ENCODE assay signal across 8 cellular contexts in the genomic region with DNA sequence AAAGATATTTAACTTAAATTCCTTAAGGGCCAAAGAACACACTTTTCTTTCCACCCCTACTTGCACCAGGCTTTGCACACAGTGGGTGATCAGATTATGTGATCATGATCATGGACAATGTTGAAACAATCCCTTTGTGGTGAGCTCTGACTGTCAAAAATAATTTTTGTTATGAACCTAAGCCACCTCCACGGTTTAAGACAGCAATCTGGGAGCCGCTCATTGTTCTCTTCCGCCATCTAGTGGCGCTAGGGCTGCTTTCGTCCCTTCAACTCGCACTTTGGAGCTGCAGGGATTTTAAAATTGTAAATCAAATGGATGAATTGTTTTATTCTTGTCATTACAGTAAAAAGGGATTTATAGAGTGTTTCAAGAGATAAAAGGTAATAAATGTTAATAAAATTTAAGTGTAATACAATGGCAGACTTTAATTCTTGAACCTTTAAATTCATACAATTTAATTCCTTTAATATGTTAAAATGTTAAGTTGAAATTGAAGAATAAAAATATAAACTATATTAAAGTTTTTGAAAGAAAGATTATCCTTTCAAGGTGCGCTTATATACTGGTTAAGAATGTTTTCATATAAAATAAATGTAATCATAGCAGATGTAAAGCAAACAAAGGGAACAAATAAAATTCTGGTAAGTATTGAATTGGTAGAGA. TPM values are rescaled to one million over a fixed set of nuclear protein-coding genes. Genes with fewer than 3 reads are reported as not detected.
DNase-seq lines count a peak whose midpoint lies in the region; TF ChIP-seq lines count a peak whose summit lies in the region.

No MANE protein-coding gene starts in this region.

- H3K9me3 ChIP-seq in SK-N-SH (no peaks in the 10 kb centered on the region), vagina (no peaks in the 10 kb centered on the region)

- peak; percentile 92 for TF ChIP-seq RAD21 in SK-N-SH (IDR thresholded peaks at IDR 0.05; ENCODE audit: low read length)

- no peak overlapping the region for H3K27ac ChIP-seq in SK-N-SH (ENCODE audit: low read depth in 2 of 2, low read length in 1 of 2)
- no peak overlapping the region for H3K27ac ChIP-seq in vagina

- H3K9me3 Mint-ChIP-seq in HFFc6 (no peaks in the 10 kb centered on the region), glutamatergic neuron (ENCODE audit: unreplicated experiment) (no peaks in the 10 kb centered on the region)
- no peaks in the 10 kb centered on the region for H3K9me3 Mint-ChIP-seq in activated naive CD4-positive, alpha-beta T cell treated with anti-CD3 and anti-CD28 coated beads, Interleukin-2, amount 10 ng/mL, durations not matched to agents 7 days and 5 days

- H3K4me3 Mint-ChIP-seq in HFFc6: no peak overlapping the region
- H3K4me3 Mint-ChIP-seq in activated naive CD4-positive, alpha-beta T cell treated with anti-CD3 and anti-CD28 coated beads, Interleukin-2, amount 10 ng/mL, durations not matched to agents 7 days and 5 days: no peak overlapping the region
- H3K4me3 Mint-ChIP-seq in glutamatergic neuron (ENCODE audit: unreplicated experiment): no peak overlapping the region

- 1% methylated on average over 7 of the region's 7 CpGs for WGBS in SK-N-SH (ENCODE audit: low lambda C conversion rate)

- no peaks in the 10 kb centered on the region for H3F3A ChIP-seq in SK-N-SH (replicated peaks; ENCODE audit: insufficient read depth)

- no peaks in the 10 kb centered on the region for H3K4me1 Mint-ChIP-seq in HFFc6 (ENCODE audit: low read depth)
- no peaks in the 10 kb centered on the region for H3K4me1 Mint-ChIP-seq in activated naive CD4-positive, alpha-beta T cell treated with anti-CD3 and anti-CD28 coated beads, Interleukin-2, amount 10 ng/mL, durations not matched to agents 7 days and 5 days
- H3K4me1 Mint-ChIP-seq in glutamatergic neuron (ENCODE audit: low read depth, unreplicated experiment): peaks cover 10% of the 10 kb centered on the region

- TF ChIP-seq CTCF in GM12872 (IDR thresholded peaks at IDR 0.05; ENCODE audit: insufficient read depth, low read depth, low read length): peak; percentile 89
- peak; percentile 88 for TF ChIP-seq CTCF in HFFc6 (IDR thresholded peaks at IDR 0.05)
- TF ChIP-seq CTCF in NB4 (IDR thresholded peaks at IDR 0.05; ENCODE audit: low read depth, low read length): peak; percentile 88
- peak; percentile 97 for TF ChIP-seq CTCF in SK-N-SH (IDR thresholded peaks at IDR 0.05)
- peak; percentile 83 for TF ChIP-seq CTCF in glutamatergic neuron (IDR thresholded peaks at IDR 0.05; ENCODE audit: partially characterized antibody, unreplicated experiment)
- TF ChIP-seq CTCF in vagina (IDR thresholded peaks at IDR 0.05): peak; percentile 16 to 90 (median 59)

- no peak overlapping the region for H3K27ac Mint-ChIP-seq in HFFc6
- H3K27ac Mint-ChIP-seq in activated naive CD4-positive, alpha-beta T cell treated with anti-CD3 and anti-CD28 coated beads, Interleukin-2, amount 10 ng/mL, durations not matched to agents 7 days and 5 days: no peak overlapping the region
- H3K27ac Mint-ChIP-seq in glutamatergic neuron (ENCODE audit: unreplicated experiment): no peak overlapping the region

- H3K9me2 ChIP-seq in SK-N-SH: no peaks in the 10 kb centered on the region

- no peaks in the 10 kb centered on the region for H3K27me3 Mint-ChIP-seq in HFFc6 (ENCODE audit: insufficient read depth)
- H3K27me3 Mint-ChIP-seq in activated naive CD4-positive, alpha-beta T cell treated with anti-CD3 and anti-CD28 coated beads, Interleukin-2, amount 10 ng/mL, durations not matched to agents 7 days and 5 days: peaks cover 4% of the 10 kb centered on the region
- H3K27me3 Mint-ChIP-seq in glutamatergic neuron (ENCODE audit: unreplicated experiment): no peaks in the 10 kb centered on the region

- no peaks in the 10 kb centered on the region for H3K79me2 ChIP-seq in SK-N-SH (ENCODE audit: insufficient read depth)

- no peak for TF ChIP-seq EP300 in SK-N-SH (IDR thresholded peaks at IDR 0.05; ENCODE audit: borderline replicate concordance in 1 of 2, low read depth in 1 of 2, low read length in 1 of 2)

- H3K36me3 Mint-ChIP-seq in HFFc6 (ENCODE audit: low read depth): no peaks in the 10 kb centered on the region
- H3K36me3 Mint-ChIP-seq in activated naive CD4-positive, alpha-beta T cell treated with anti-CD3 and anti-CD28 coated beads, Interleukin-2, amount 10 ng/mL, durations not matched to agents 7 days and 5 days: no peaks in the 10 kb centered on the region
- no peaks in the 10 kb centered on the region for H3K36me3 Mint-ChIP-seq in glutamatergic neuron (ENCODE audit: unreplicated experiment)

- CTCF ChIA-PET in SK-N-SH (lab: Yijun Ruan, JAX): interaction anchor here (0.6 to 2.4 kb wide), 61 partner anchors 9 to 897 kb away, joined by 3 to 41 read pairs (median 4); partner anchors contain the start of gene ARL6
- CTCF ChIA-PET in activated naive CD4-positive, alpha-beta T cell treated with anti-CD3 and anti-CD28 coated beads, Interleukin-2, amount 10 ng/mL, durations not matched to agents 7 days and 5 days (lab: Charles Lee): interaction anchor here (0.6 to 2.0 kb wide), 11 partner anchors 12 to 857 kb away, joined by 3 to 5 read pairs (median 4); no protein-coding TSS in a partner anchor

- H3K9ac ChIP-seq in SK-N-SH: no peak overlapping the region

- H3K4me1 ChIP-seq in SK-N-SH (ENCODE audit: control insufficient read depth in 1 of 2, insufficient read depth in 2 of 2, low read depth in 1 of 2, low read length in 1 of 2) (peaks cover 0 to 2% of the 10 kb centered on the region in 2 experiments; a peak in 2 of 4 replicates), vagina (no peaks in the 10 kb centered on the region)

- TF ChIP-seq POLR2A in NB4 (IDR thresholded peaks at IDR 0.05; ENCODE audit: extremely low read depth, insufficient read length) (no peak), vagina (IDR thresholded peaks at IDR 0.05) (no peak)

- intact Hi-C loops in vagina (cut with DNase I): no loop called here

- H3K4me2 ChIP-seq in SK-N-SH: no peak overlapping the region

- H3K27me3 ChIP-seq in SK-N-SH (ENCODE audit: insufficient read depth): no peaks in the 10 kb centered on the region
- H3K27me3 ChIP-seq in vagina: no peaks in the 10 kb centered on the region

- DNase-seq in HFFc6 (peak; percentile 39), NB4 (ENCODE audit: low read depth) (peak; percentile 70), SK-N-SH (peak; percentile 60), glutamatergic neuron (peak; percentile 78), pulmonary artery endothelial cell (ENCODE audit: low read depth, low spot score) (peak; percentile 13), vagina (ENCODE audit: extremely low spot score in 2 of 2) (no peak)
- peak; percentile 73 for DNase-seq in activated naive CD4-positive, alpha-beta T cell treated with anti-CD3 and anti-CD28 coated beads, Interleukin-2, amount 10 ng/mL, durations not matched to agents 7 days and 5 days

- H3K4me3 ChIP-seq in NB4 (ENCODE audit: low read depth, low read length) (no peak overlapping the region), SK-N-SH (ENCODE audit: low read depth in 2 of 2, low read length in 1 of 2) (peak overlapping the region in 1 of 2 experiments; percentile 38; a peak in 1 of 4 replicates), vagina (no peak overlapping the region)

- POLR2A ChIA-PET in SK-N-SH (lab: Yijun Ruan, JAX): no interaction called here

- H3K36me3 ChIP-seq in SK-N-SH (replicated peaks in 1 of 2; ENCODE audit: control insufficient read depth in 1 of 2, insufficient read depth in 2 of 2, low read length in 1 of 2): no peaks in the 10 kb centered on the region
- H3K36me3 ChIP-seq in vagina: no peaks in the 10 kb centered on the region

- no peak overlapping the region for H2AFZ ChIP-seq in SK-N-SH (ENCODE audit: low read depth)

- H4K20me1 ChIP-seq in SK-N-SH (ENCODE audit: insufficient read depth): no peaks in the 10 kb centered on the region

TF ChIP-seq in SK-N-SH, 30 proteins besides CTCF, POLR2A, EP300 and RAD21:
- TF ChIP-seq SMC3 (IDR thresholded peaks at IDR 0.05; ENCODE audit: low read depth, low read length) (peak; percentile 77), RCOR1 (IDR thresholded peaks at IDR 0.05; ENCODE audit: low read length) (peak; percentile 32; the same call in 1 of the 2 replicates), PBX3 (IDR thresholded peaks at IDR 0.05) (peak; percentile 63), RXRA (IDR thresholded peaks at IDR 0.05; ENCODE audit: borderline replicate concordance, low read depth) (no peak), TAF1 (IDR thresholded peaks at IDR 0.05; ENCODE audit: borderline replicate concordance, low read depth, low read length) (0 out of 2 replicates have a peak, but pooled peaks have one; percentile 25), MXI1 (IDR thresholded peaks at IDR 0.05; ENCODE audit: low read depth, low read length) (no peak)
TF ChIP-seq in SK-N-SH: peak in this region for 4.

RNA-seq across cellular contexts. Expression of gene ARL6, which starts 45.3 kb away (rescaled TPM):
- 1 to 10 TPM; 5.6 to 8.3 (median 7.2) TPM for total RNA-seq in HFFc6 (2021; fragmentation: NEBNext Ultra II Directional; extraction: Animal tissue kit (Norgen Biotek cat#: 25700))
- 2.6 and 5.1 TPM in 2 replicates for polyA plus RNA-seq in SK-N-SH (2012; rRNA removed)
- 5.1 and 5.4 TPM in 2 replicates for polyA plus RNA-seq in SK-N-SH (2012; cell fraction: cytosol; rRNA removed)
- 1.6 and 3.7 TPM in 2 replicates for polyA plus RNA-seq in SK-N-SH (2012; cell fraction: nucleus; rRNA removed)
- 9.6 TPM for total RNA-seq in glutamatergic neuron (ENCODE audit: unreplicated experiment)
- total RNA-seq in pulmonary artery endothelial cell: 7.0 and 9.9 TPM in 2 replicates
- total RNA-seq in vagina: 15.7 TPM

Comparison
In these comparisons a context has a peak if more than half of its experiments do, and no peak if none do; other contexts are left out.
1. DNase-seq: peak in HFFc6 (single experiment), NB4 (single experiment), SK-N-SH (single experiment), activated naive CD4-positive, alpha-beta T cell treated with anti-CD3 and anti-CD28 coated beads, Interleukin-2, amount 10 ng/mL, durations not matched to agents 7 days and 5 days (single experiment), glutamatergic neuron (single experiment) and pulmonary artery endothelial cell (single experiment); none in vagina (0 of 2).
2. Peak in every context shown above with its lines, with median percentiles within 50 percentile points of each other: CTCF ChIP-seq.